8 cellular contexts compared by ENCODE assay signal in genomic region chr21:35050348-35051286, GRCh38. TPM values are rescaled to one million over a fixed set of nuclear protein-coding genes. Genes with fewer than 3 reads are reported as not detected.
DNase-seq lines count a peak whose midpoint lies in the region; ATAC-seq and TF ChIP-seq lines count a peak whose summit lies in the region.

No MANE protein-coding gene starts in this region.

- no peak for TF ChIP-seq POLR2A in HCT116 (IDR thresholded peaks at IDR 0.05; ENCODE audit: borderline replicate concordance, extremely low read depth, insufficient read depth, insufficient read length)

- peaks cover 1 to 3% of the 10 kb centered on the region in 2 donors for H3K27me3 Mint-ChIP-seq in CD4-positive, alpha-beta memory T cell
- no peaks in the 10 kb centered on the region for H3K27me3 Mint-ChIP-seq in activated CD4-positive, alpha-beta memory T cell treated with anti-CD3 and anti-CD28 coated beads for 36 hours

- no peaks in the 10 kb centered on the region for H3K9me2 ChIP-seq in HCT116 (ENCODE audit: insufficient read depth)

- intact Hi-C loops in CD4-positive, alpha-beta memory T cell (cut with micrococcal nuclease), result loop anchor here (1.0 kb wide), 3 partner anchors 154 to 350 kb away; no protein-coding TSS in a partner anchor
- intact Hi-C loops in HCT116 (cut with micrococcal nuclease), result loop anchor here (1.0 to 5.0 kb wide), 6 partner anchors 63 to 978 kb away; no protein-coding TSS in a partner anchor
- intact Hi-C loops in activated CD4-positive, alpha-beta memory T cell treated with anti-CD3 and anti-CD28 coated beads for 36 hours (cut with micrococcal nuclease), result loop anchor here (1.0 to 2.0 kb wide), 4 partner anchors 24 to 350 kb away; no protein-coding TSS in a partner anchor

- no TSS peak for BruUV-seq in HCT116 (replicated peaks; lab: Mats Ljungman, UMichigan)

- TF ChIP-seq CTCF in HCT116 (IDR thresholded peaks at IDR 0.05 in 2 of 3, conservative IDR thresholded peaks at IDR 0.05 in 1 of 3; ENCODE audit: borderline replicate concordance in 1 of 3, insufficient read depth in 1 of 3, low read depth in 2 of 3, low read length in 2 of 3) (no peak), omental fat pad (IDR thresholded peaks at IDR 0.05) (no peak)

- H3K36me3 ChIP-seq in CD4-positive, alpha-beta memory T cell (ENCODE audit: insufficient read depth, low read length), result no peaks in the 10 kb centered on the region
- no peaks in the 10 kb centered on the region for H3K36me3 ChIP-seq in HCT116 (ENCODE audit: control insufficient read depth in 1 of 2, insufficient read depth in 2 of 2, low read length in 2 of 2)
- no peaks in the 10 kb centered on the region for H3K36me3 ChIP-seq in muscle layer of colon (ENCODE audit: insufficient read depth, low read length)

- peak; percentile 7 for ATAC-seq in HCT116
- no peak for ATAC-seq in omental fat pad (ENCODE audit: low FRiP score)

- H3K27ac Mint-ChIP-seq in CD4-positive, alpha-beta memory T cell, result peak overlapping the region; percentile 92 to 100 (median 99)
- H3K27ac Mint-ChIP-seq in activated CD4-positive, alpha-beta memory T cell treated with anti-CD3 and anti-CD28 coated beads for 36 hours, result peak overlapping the region; percentile 99

- peak overlapping the region; percentile 82 for H3K27ac ChIP-seq in CD4-positive, alpha-beta memory T cell (ENCODE audit: low read depth, low read length)
- H3K27ac ChIP-seq in HCT116 (ENCODE audit: low read depth, low read length) (no peak overlapping the region), muscle layer of colon (ENCODE audit: low read depth, low read length) (peak overlapping the region; percentile 74)

- H3K4me3 Mint-ChIP-seq in CD4-positive, alpha-beta memory T cell, result peak overlapping the region; percentile 72 to 100 (median 96)
- H3K4me3 Mint-ChIP-seq in activated CD4-positive, alpha-beta memory T cell treated with anti-CD3 and anti-CD28 coated beads for 36 hours, result peak overlapping the region; percentile 36

- RAD21 ChIA-PET in HCT116 (lab: Charles Lee; ENCODE audit: low non-redundant PET in 1 of 2, low total read pairs in 2 of 2, uncharacterized antibody in 2 of 2, unreplicated experiment in 2 of 2), result interaction anchor here in 1 of 2 experiments (1.2 to 1.7 kb wide), 2 partner anchors 290 to 350 kb away, joined by 4 to 11 read pairs; no protein-coding TSS in a partner anchor

- no peak for TF ChIP-seq RAD21 in HCT116 (IDR thresholded peaks at IDR 0.05; ENCODE audit: low read depth)

- H3K9ac ChIP-seq in HCT116 (ENCODE audit: low read length), result peak overlapping the region; percentile 43
- H3K9ac ChIP-seq in muscle layer of colon (ENCODE audit: low read length), result no peak overlapping the region

- no peak for DNase-seq in CD4-positive, alpha-beta memory T cell
- DNase-seq in HCT116 (ENCODE audit: low read depth, low spot score), result no peak
- peak; percentile 40 for DNase-seq in activated CD4-positive, alpha-beta memory T cell treated with anti-CD3 and anti-CD28 coated beads for 36 hours
- DNase-seq in hippocampal formation (lab: John Stamatoyannopoulos, UW), result no peak
- no peak for DNase-seq in activated CD4-positive, CD25-positive, alpha-beta regulatory T cell treated with anti-CD3 and anti-CD28 coated beads, Interleukin-2, amount 50 U/mL, for 72 hours
- no peak for DNase-seq in glomerular visceral epithelial cell (ENCODE audit: extremely low spot score)
- DNase-seq in omental fat pad (ENCODE audit: low spot score), result no peak

- peaks cover 39% of the 10 kb centered on the region for H3K4me1 ChIP-seq in CD4-positive, alpha-beta memory T cell (ENCODE audit: insufficient read depth, low read length)
- H3K4me1 ChIP-seq in HCT116 (ENCODE audit: control insufficient read depth in 1 of 2, insufficient read depth in 2 of 2, low read length in 2 of 2) (peaks cover 27 to 52% of the 10 kb centered on the region in 2 experiments), muscle layer of colon (ENCODE audit: insufficient read depth, low read length) (peaks cover 67% of the 10 kb centered on the region)

- peaks cover 13 to 33% of the 10 kb centered on the region in 2 donors for H3K36me3 Mint-ChIP-seq in CD4-positive, alpha-beta memory T cell
- H3K36me3 Mint-ChIP-seq in activated CD4-positive, alpha-beta memory T cell treated with anti-CD3 and anti-CD28 coated beads for 36 hours, result peaks cover 8% of the 10 kb centered on the region

- H3K4me1 Mint-ChIP-seq in CD4-positive, alpha-beta memory T cell, result peaks cover 27 to 62% (median 38%) of the 10 kb centered on the region in 4 donors
- H3K4me1 Mint-ChIP-seq in activated CD4-positive, alpha-beta memory T cell treated with anti-CD3 and anti-CD28 coated beads for 36 hours (ENCODE audit: low read depth), result peaks cover 59% of the 10 kb centered on the region

- peak overlapping the region; percentile 73 for H3K4me2 ChIP-seq in HCT116 (ENCODE audit: low read length)

- H2AFZ ChIP-seq in HCT116 (ENCODE audit: low read depth, low read length, poor library complexity, severe bottlenecking), result peak overlapping the region; percentile 86

- POLR2A ChIA-PET in CD4-positive, alpha-beta memory T cell (lab: Charles Lee; ENCODE audit: partially characterized antibody), result interaction anchor here (0.6 to 21.3 kb wide), 18 partner anchors 8 to 1062 kb away, joined by 3 to 729 read pairs (median 5); no protein-coding TSS in a partner anchor
- POLR2A ChIA-PET in HCT116 (lab: Charles Lee), result interaction anchor here (1.7 kb wide), 1 partner anchor 88 kb away, joined by 4 read pairs; no protein-coding TSS in a partner anchor
- POLR2A ChIA-PET in activated CD4-positive, alpha-beta memory T cell treated with anti-CD3 and anti-CD28 coated beads for 36 hours (lab: Charles Lee), result interaction anchor here (0.7 to 11.5 kb wide), 13 partner anchors 9 to 361 kb away, joined by 3 to 267 read pairs (median 5); no protein-coding TSS in a partner anchor

- no peaks in the 10 kb centered on the region for H3K9me3 ChIP-seq in CD4-positive, alpha-beta memory T cell (ENCODE audit: control insufficient read depth in 1 of 2, low read length in 2 of 2)
- H3K9me3 ChIP-seq in HCT116 (ENCODE audit: control insufficient read depth in 1 of 2, insufficient read depth in 1 of 2, low read depth in 1 of 2, low read length in 2 of 2), result no peaks in the 10 kb centered on the region
- H3K9me3 ChIP-seq in muscle layer of colon (ENCODE audit: low read length), result no peaks in the 10 kb centered on the region

- no peaks in the 10 kb centered on the region for H3K27me3 ChIP-seq in CD4-positive, alpha-beta memory T cell (ENCODE audit: insufficient read depth, low read length)
- H3K27me3 ChIP-seq in HCT116 (ENCODE audit: insufficient read depth, low read length) (no peaks in the 10 kb centered on the region), muscle layer of colon (ENCODE audit: control insufficient read depth in 1 of 2, insufficient read depth in 2 of 2, low read length in 2 of 2) (no peaks in the 10 kb centered on the region)

- H3K79me2 ChIP-seq in HCT116 (ENCODE audit: insufficient read depth, low read length), result no peaks in the 10 kb centered on the region

- H3K4me3 ChIP-seq in CD4-positive, alpha-beta memory T cell (ENCODE audit: low read length in 2 of 2), result peak overlapping the region in 1 of 2 donors; percentile 4
- H3K4me3 ChIP-seq in HCT116 (replicated peaks in 1 of 2; ENCODE audit: low read depth in 1 of 2, low read length in 2 of 2) (peak overlapping the region in 1 of 2 experiments; percentile 31; a peak in 1 of 4 replicates), muscle layer of colon (ENCODE audit: low read depth in 1 of 2, low read length in 2 of 2) (no peak overlapping the region)

- H3K9me3 Mint-ChIP-seq in CD4-positive, alpha-beta memory T cell, result peaks cover 0 to 10% (median 2%) of the 10 kb centered on the region in 8 donors
- no peaks in the 10 kb centered on the region for H3K9me3 Mint-ChIP-seq in activated CD4-positive, alpha-beta memory T cell treated with anti-CD3 and anti-CD28 coated beads for 36 hours

- CTCF ChIA-PET in CD4-positive, alpha-beta memory T cell (lab: Charles Lee; ENCODE audit: partially characterized antibody), result interaction anchor here (0.7 to 6.4 kb wide), 33 partner anchors 9 to 977 kb away, joined by 3 to 108 read pairs (median 4); no protein-coding TSS in a partner anchor
- CTCF ChIA-PET in HCT116 (lab: Charles Lee), result interaction anchor here (0.6 to 1.7 kb wide), 6 partner anchors 15 to 350 kb away, joined by 3 to 14 read pairs (median 4); no protein-coding TSS in a partner anchor
- CTCF ChIA-PET in activated CD4-positive, alpha-beta memory T cell treated with anti-CD3 and anti-CD28 coated beads for 36 hours (lab: Charles Lee), result interaction anchor here (0.5 to 11.9 kb wide), 37 partner anchors 11 to 695 kb away, joined by 3 to 120 read pairs (median 4); no protein-coding TSS in a partner anchor

- no peaks in the 10 kb centered on the region for H4K20me1 ChIP-seq in HCT116 (ENCODE audit: insufficient read depth)

TF ChIP-seq in HCT116, 20 proteins besides CTCF, POLR2A, EP300 and RAD21 (continues in another document):
- TF ChIP-seq CEBPB (IDR thresholded peaks at IDR 0.05; ENCODE audit: low read depth) (no peak), YY1 (IDR thresholded peaks at IDR 0.05; ENCODE audit: extremely low read depth, insufficient replicate concordance, low read depth, low read length) (no peak), SRF (IDR thresholded peaks at IDR 0.05; ENCODE audit: low read depth) (no peak), EGR1 (IDR thresholded peaks at IDR 0.05; ENCODE audit: low read depth) (no peak), TCF7L2 (IDR thresholded peaks at IDR 0.05; ENCODE audit: borderline replicate concordance, extremely low read depth, insufficient read depth, insufficient read length) (no peak), CBX3 (IDR thresholded peaks at IDR 0.05; ENCODE audit: low read depth) (no peak)

RNA-seq across cellular contexts. Expression of gene RUNX1, which starts 1.5 kb away (rescaled TPM):
- total RNA-seq in CD4-positive, alpha-beta memory T cell, result 10 to 100 TPM; 86.1 to 96.3 TPM
- polyA plus RNA-seq in CD4-positive, alpha-beta memory T cell, result 10 to 100 TPM in 1 of 2 donors, 1 to 10 TPM in 1; 6.0 to 26.7 TPM
- total RNA-seq in HCT116 (2021; ENCODE audit: unreplicated experiment), result 33.5 TPM
- 18.5 and 25.2 TPM in 2 replicates for polyA plus RNA-seq in HCT116 (2012)
- 10 to 100 TPM; 50.6 to 55.8 TPM for total RNA-seq in activated CD4-positive, alpha-beta memory T cell treated with anti-CD3 and anti-CD28 coated beads for 36 hours
- total RNA-seq in omental fat pad, result 10 to 100 TPM; 21.1 to 75.9 (median 30.2) TPM
